In genomic region chr6:29926081-29926794, GRCh38 we compare ENCODE assay signal across 8 cellular contexts.
A peak's percentile ranks its signal among the peaks of the same experiment; 100 is the strongest.
DNase-seq lines count a peak whose midpoint lies in the region; ATAC-seq and FAIRE-seq lines count a peak whose summit lies in the region.

No MANE protein-coding gene starts in this region.

- no peaks in the 10 kb centered on the region for H3K27me3 Mint-ChIP-seq in stimulated activated memory B cell treated with anti-CD40 and anti-IgM and Interleukin-4, amounts not matched to agents 10 μg/mL and 1 μg/mL and 100 μg/mL, for 72 hours

- no peak for FAIRE-seq in RCC 7860 (lab: Jason Lieb, UNC)

- peaks cover 45% of the 10 kb centered on the region for H3K4me1 Mint-ChIP-seq in stimulated activated memory B cell treated with anti-CD40 and anti-IgM and Interleukin-4, amounts not matched to agents 10 μg/mL and 1 μg/mL and 100 μg/mL, for 72 hours

- ATAC-seq in GM18517 (IDR thresholded peaks at IDR 0.05; ENCODE audit: unreplicated experiment) (peak; percentile 24), HG03280 (IDR thresholded peaks at IDR 0.05; ENCODE audit: unreplicated experiment) (peak; percentile 28)
- peak; percentile 68 for ATAC-seq in stimulated activated memory B cell treated with anti-CD40 and anti-IgM and Interleukin-4, amounts not matched to agents 10 μg/mL and 1 μg/mL and 100 μg/mL, for 72 hours

- no peaks in the 10 kb centered on the region for H3K9me3 Mint-ChIP-seq in stimulated activated memory B cell treated with anti-CD40 and anti-IgM and Interleukin-4, amounts not matched to agents 10 μg/mL and 1 μg/mL and 100 μg/mL, for 72 hours

- H3K27ac Mint-ChIP-seq in stimulated activated memory B cell treated with anti-CD40 and anti-IgM and Interleukin-4, amounts not matched to agents 10 μg/mL and 1 μg/mL and 100 μg/mL, for 72 hours: peak overlapping the region; percentile 84

- DNase-seq in activated naive CD4-positive, alpha-beta T cell treated with Interleukin-2 at 50 U/mL for 16 hours: peak; percentile 57
- DNase-seq in hepatic stellate cell (ENCODE audit: low spot score) (peak; percentile 46), NCI-H1105 treated with DMSO at 0.1 percent for 48 hours (lab: John Stamatoyannopoulos, UW) (no peak), DMS 273 (lab: John Stamatoyannopoulos, UW; ENCODE audit: unreplicated experiment) (no peak), RCC 7860 (ENCODE audit: low spot score) (no peak)

- peak overlapping the region; percentile 82 for H3K4me3 Mint-ChIP-seq in stimulated activated memory B cell treated with anti-CD40 and anti-IgM and Interleukin-4, amounts not matched to agents 10 μg/mL and 1 μg/mL and 100 μg/mL, for 72 hours

- peaks cover 15% of the 10 kb centered on the region for H3K36me3 Mint-ChIP-seq in stimulated activated memory B cell treated with anti-CD40 and anti-IgM and Interleukin-4, amounts not matched to agents 10 μg/mL and 1 μg/mL and 100 μg/mL, for 72 hours

Comparison
In these comparisons a context has a peak if more than half of its experiments do, and no peak if none do; other contexts are left out.
1. DNase-seq: peak in activated naive CD4-positive, alpha-beta T cell treated with Interleukin-2 at 50 U/mL for 16 hours (single experiment) and hepatic stellate cell (single experiment); none in NCI-H1105 treated with DMSO at 0.1 percent for 48 hours (single experiment), DMS 273 (single experiment) and RCC 7860 (single experiment).
2. Peak in every context shown above with its lines, with median percentiles within 50 percentile points of each other: ATAC-seq.